In the genomic region with DNA sequence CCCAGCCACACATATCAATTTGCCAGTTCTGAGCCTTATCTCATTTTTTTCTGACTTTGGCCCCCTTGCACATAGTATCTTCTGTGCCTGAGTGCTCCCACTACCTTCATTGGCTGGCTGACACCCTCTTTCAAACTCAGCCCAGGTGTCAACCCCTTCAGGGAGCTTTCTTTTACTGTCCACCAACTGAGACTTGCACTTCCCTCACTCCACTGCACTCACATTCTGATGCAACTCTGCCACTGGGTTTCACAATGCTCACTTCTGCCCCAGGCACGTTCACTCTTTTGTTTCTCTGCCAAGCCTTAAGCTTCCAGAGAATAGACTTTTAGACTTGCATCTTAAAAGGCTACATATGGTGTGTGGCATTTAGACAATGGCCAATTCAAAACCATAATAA, we compare ENCODE assay signal across 13 cellular contexts.
DNase-seq lines count a peak whose midpoint lies in the region; ATAC-seq and TF ChIP-seq lines count a peak whose summit lies in the region.
"Had no signal": no experiment of that assay in that cellular context is flagged by ENCODE, and none has a peak within 500 bp of the region (broad histone marks: within the 10 kb centered on the region; RNA-seq: fewer than 3 reads in every experiment).

No MANE protein-coding gene starts in this region.

- H3K9ac ChIP-seq in SK-N-MC (ENCODE audit: insufficient read length) = no peak overlapping the region

- intact Hi-C loops in Right ventricle myocardium superior (cut with DNase I) = no loop called here
- intact Hi-C loops in left ventricle myocardium inferior (cut with micrococcal nuclease) = no loop called here

- no peaks in the 10 kb centered on the region for H3K27me3 ChIP-seq in left ventricle myocardium inferior (ENCODE audit: low read depth)
- H3K27me3 ChIP-seq in right atrium auricular region = no peaks in the 10 kb centered on the region
- H3K27me3 ChIP-seq: heart left ventricle, ovary had no signal

- DNase-seq in Right ventricle myocardium superior = no peak
- DNase-seq in left ventricle myocardium inferior = no peak
- peak; percentile 80 for DNase-seq in SK-N-MC (ENCODE audit: low read depth, low spot score)
- DNase-seq in right atrium auricular region (ENCODE audit: low spot score) = peak; percentile 63
- DNase-seq in NCI-H748 (lab: John Stamatoyannopoulos, UW; ENCODE audit: unreplicated experiment) = no peak
- no peak for DNase-seq in amygdala (lab: John Stamatoyannopoulos, UW)
- DNase-seq in stimulated activated CD4-positive, alpha-beta T cell treated with anti-CD3 and anti-CD28 coated beads, Interleukin-4, amount 100 ng/mL, for 4 hours = no peak
- DNase-seq in NCI-H345 (lab: John Stamatoyannopoulos, UW) = no peak
- DNase-seq: amniotic stem cell; CD8-positive, alpha-beta memory T cell; heart left ventricle; NCI-H1930 had no signal

- H3K4me3 ChIP-seq in left ventricle myocardium inferior (no peak overlapping the region), SK-N-MC (no peak overlapping the region), right atrium auricular region (no peak overlapping the region)
- H3K4me3 ChIP-seq: heart left ventricle, ovary had no signal

- TF ChIP-seq CTCF in left ventricle myocardium inferior (IDR thresholded peaks at IDR 0.05; ENCODE audit: borderline replicate concordance) (no peak), right atrium auricular region (IDR thresholded peaks at IDR 0.05) (no peak)

- H3K9me3 ChIP-seq in left ventricle myocardium inferior (replicated peaks) (peaks cover 22% of the 10 kb centered on the region), SK-N-MC (ENCODE audit: low read depth, low read length) (no peaks in the 10 kb centered on the region; the same call in 1 of the 2 replicates), right atrium auricular region (peaks cover 0 to 5% of the 10 kb centered on the region in 2 donors)
- H3K9me3 ChIP-seq: ovary had no signal

- H3K27ac ChIP-seq in left ventricle myocardium inferior (replicated peaks) (no peak overlapping the region), SK-N-MC (no peak overlapping the region; the same call in 1 of the 2 replicates), right atrium auricular region (no peak overlapping the region)
- H3K27ac ChIP-seq: heart left ventricle, ovary had no signal

- no peaks in the 10 kb centered on the region for H3K36me3 ChIP-seq in left ventricle myocardium inferior
- no peaks in the 10 kb centered on the region for H3K36me3 ChIP-seq in SK-N-MC (ENCODE audit: insufficient read depth, low read length)
- H3K36me3 ChIP-seq in right atrium auricular region = no peaks in the 10 kb centered on the region
- H3K36me3 ChIP-seq: heart left ventricle, ovary had no signal

- peak; percentile 64 for ATAC-seq in Right ventricle myocardium superior (ENCODE audit: poor library complexity)

- H3K4me1 ChIP-seq in left ventricle myocardium inferior (peaks cover 14% of the 10 kb centered on the region), right atrium auricular region (peaks cover 0 to 16% of the 10 kb centered on the region in 2 donors)

Comparison
In these comparisons a context has a peak if more than half of its experiments do, and no peak if none do; other contexts are left out.
1. DNase-seq: peak in SK-N-MC (single experiment) and right atrium auricular region (single experiment); none in Right ventricle myocardium superior (single experiment), left ventricle myocardium inferior (single experiment), NCI-H748 (single experiment), amygdala (0 of 56), stimulated activated CD4-positive, alpha-beta T cell treated with anti-CD3 and anti-CD28 coated beads, Interleukin-4, amount 100 ng/mL, for 4 hours (0 of 2) and NCI-H345 (single experiment).